Comparison of ENCODE assay signal across 8 cellular contexts in genomic region chr1:165235158-165235776, GRCh38.
A peak's percentile ranks its signal among the peaks of the same experiment; 100 is the strongest.
DNase-seq lines count a peak whose midpoint lies in the region; ATAC-seq and TF ChIP-seq lines count a peak whose summit lies in the region.

No MANE protein-coding gene starts in this region.

- intact Hi-C loops in mucosa of descending colon (cut with DNase I, micrococcal nuclease) (no loop called here), uterus (cut with DNase I; ENCODE audit: low total_unique reads) (no loop called here)

- H3K4me1 Mint-ChIP-seq in activated naive CD8-positive, alpha-beta T cell treated with anti-CD3 and anti-CD28 coated beads for 36 hours: peaks cover 4% of the 10 kb centered on the region
- no peaks in the 10 kb centered on the region for H3K4me1 Mint-ChIP-seq in activated naive CD8-positive, alpha-beta T cell treated with anti-CD3 and anti-CD28 coated beads, Interleukin-2, amount 50 U/mL, for 24 hours

- no peaks in the 10 kb centered on the region for H3K9me3 Mint-ChIP-seq in activated naive CD8-positive, alpha-beta T cell treated with anti-CD3 and anti-CD28 coated beads for 36 hours
- no peaks in the 10 kb centered on the region for H3K9me3 Mint-ChIP-seq in activated naive CD8-positive, alpha-beta T cell treated with anti-CD3 and anti-CD28 coated beads, Interleukin-2, amount 50 U/mL, for 24 hours

- H3K9me3 ChIP-seq in mucosa of descending colon (no peaks in the 10 kb centered on the region), uterus (no peaks in the 10 kb centered on the region)

- TF ChIP-seq POLR2A in uterus (IDR thresholded peaks at IDR 0.05): no peak

- no peaks in the 10 kb centered on the region for H3K36me3 Mint-ChIP-seq in activated naive CD8-positive, alpha-beta T cell treated with anti-CD3 and anti-CD28 coated beads for 36 hours
- no peaks in the 10 kb centered on the region for H3K36me3 Mint-ChIP-seq in activated naive CD8-positive, alpha-beta T cell treated with anti-CD3 and anti-CD28 coated beads, Interleukin-2, amount 50 U/mL, for 24 hours (ENCODE audit: low read depth)

- TF ChIP-seq CTCF in mucosa of descending colon (IDR thresholded peaks at IDR 0.05) (no peak), uterus (IDR thresholded peaks at IDR 0.05) (no peak), GM13976 (IDR thresholded peaks at IDR 0.05; ENCODE audit: borderline replicate concordance, control extremely low read depth, extremely low read depth, insufficient read depth, missing control alignments) (no peak)

- H3K4me1 ChIP-seq in mucosa of descending colon (ENCODE audit: low read depth) (peaks cover 11% of the 10 kb centered on the region), uterus (peaks cover 0 to 6% of the 10 kb centered on the region in 2 donors)

- H3K4me3 ChIP-seq in mucosa of descending colon (no peak overlapping the region), uterus (peak overlapping the region; percentile 20 to 28)

- peaks cover 0 to 3% of the 10 kb centered on the region in 2 donors for H3K27me3 ChIP-seq in uterus

- in situ Hi-C loops in GM13976 (cut with MboI; ENCODE audit: low sequenced_read_pairs, unreplicated experiment): no loop called here

- no peak overlapping the region for H3K27ac ChIP-seq in uterus

- H3K27me3 Mint-ChIP-seq in activated naive CD8-positive, alpha-beta T cell treated with anti-CD3 and anti-CD28 coated beads for 36 hours: peaks cover 75% of the 10 kb centered on the region
- H3K27me3 Mint-ChIP-seq in activated naive CD8-positive, alpha-beta T cell treated with anti-CD3 and anti-CD28 coated beads, Interleukin-2, amount 50 U/mL, for 24 hours: peaks cover 51% of the 10 kb centered on the region

- H3K36me3 ChIP-seq in mucosa of descending colon (ENCODE audit: low read depth) (no peaks in the 10 kb centered on the region), uterus (no peaks in the 10 kb centered on the region)

- ATAC-seq in activated naive CD8-positive, alpha-beta T cell treated with anti-CD3 and anti-CD28 coated beads, Interleukin-2, amount 50 U/mL, for 24 hours: no peak
- ATAC-seq in mucosa of descending colon (peak; percentile 27), HG02973 (IDR thresholded peaks at IDR 0.05; ENCODE audit: unreplicated experiment) (no peak)

- H3K4me3 Mint-ChIP-seq in activated naive CD8-positive, alpha-beta T cell treated with anti-CD3 and anti-CD28 coated beads for 36 hours: peak overlapping the region; percentile 20
- no peak overlapping the region for H3K4me3 Mint-ChIP-seq in activated naive CD8-positive, alpha-beta T cell treated with anti-CD3 and anti-CD28 coated beads, Interleukin-2, amount 50 U/mL, for 24 hours

- no peak overlapping the region for H3K27ac Mint-ChIP-seq in activated naive CD8-positive, alpha-beta T cell treated with anti-CD3 and anti-CD28 coated beads for 36 hours
- no peak overlapping the region for H3K27ac Mint-ChIP-seq in activated naive CD8-positive, alpha-beta T cell treated with anti-CD3 and anti-CD28 coated beads, Interleukin-2, amount 50 U/mL, for 24 hours

- no peak for DNase-seq in activated naive CD8-positive, alpha-beta T cell treated with anti-CD3 and anti-CD28 coated beads for 36 hours
- no peak for DNase-seq in activated naive CD8-positive, alpha-beta T cell treated with anti-CD3 and anti-CD28 coated beads, Interleukin-2, amount 50 U/mL, for 24 hours
- DNase-seq in ecto neural progenitor cell (ENCODE audit: low spot score) (peak; percentile 87), mucosa of descending colon (peak in 1 of 3 donors; percentile 25), uterus (no peak), AG08396 (ENCODE audit: low spot score) (no peak), GM13976 (ENCODE audit: low spot score) (no peak)
